ENCODE assay signal across 8 cellular contexts in genomic region chr1:95117207-95118018, GRCh38. TPM values are rescaled to one million over a fixed set of nuclear protein-coding genes. Genes with fewer than 3 reads are reported as not detected.
DNase-seq lines count a peak whose midpoint lies in the region; ATAC-seq and TF ChIP-seq lines count a peak whose summit lies in the region.

Gene TLCD4, plus strand, starts transcription at chr1:95117355. Its CDS starts 26,547 bp downstream, at chr1:95143902.

- peak within 1 kb of the TSS; percentile 59 to 93 (median 70) for H3K4me3 ChIP-seq in esophagus squamous epithelium
- peak within 1 kb of the TSS; percentile 58 for H3K4me3 ChIP-seq in thymus (ENCODE audit: low read length)

- no peaks in the 10 kb centered on the region for H3K36me3 ChIP-seq in esophagus squamous epithelium
- H3K36me3 ChIP-seq in thymus (ENCODE audit: control insufficient read depth, insufficient read depth): no peaks in the 10 kb centered on the region

- ATAC-seq in GM18517 (IDR thresholded peaks at IDR 0.05; ENCODE audit: unreplicated experiment) (peak; percentile 49), HG03103 (IDR thresholded peaks at IDR 0.05; ENCODE audit: low read depth, unreplicated experiment) (peak; percentile 44)

- intact Hi-C loops in esophagus squamous epithelium (cut with DNase I): no loop called here

- TF ChIP-seq POLR2A in esophagus squamous epithelium (IDR thresholded peaks at IDR 0.05): no peak

- no peak for TF ChIP-seq CTCF in esophagus squamous epithelium (IDR thresholded peaks at IDR 0.05)

- DNase-seq in 8988T: peak; percentile 62
- DNase-seq in NCI-H69 (lab: John Stamatoyannopoulos, UW): peak; percentile 60
- peak; percentile 17 for DNase-seq in activated T-cell treated with anti-CD3 and anti-CD28 coated beads for 48 hours (ENCODE audit: low read depth)
- no peak for DNase-seq in esophagus squamous epithelium (lab: John Stamatoyannopoulos, UW)
- peak; percentile 51 for DNase-seq in myocyte (ENCODE audit: low read depth)

- no peaks in the 10 kb centered on the region for H3K9me3 ChIP-seq in esophagus squamous epithelium
- no peaks in the 10 kb centered on the region for H3K9me3 ChIP-seq in thymus (ENCODE audit: control insufficient read depth)

- H3K4me1 ChIP-seq in esophagus squamous epithelium (peaks cover 3 to 19% (median 4%) of the 10 kb centered on the region in 3 donors), thymus (ENCODE audit: control insufficient read depth, insufficient read depth, low read length) (peaks cover 11% of the 10 kb centered on the region)

- H3K27ac ChIP-seq in esophagus squamous epithelium (peak within 1 kb of the TSS; percentile 35 to 80 (median 57)), thymus (ENCODE audit: low read depth) (peak within 1 kb of the TSS; percentile 40)

- peaks cover 0 to 59% (median 0%) of the 10 kb centered on the region in 4 donors for H3K27me3 ChIP-seq in esophagus squamous epithelium
- H3K27me3 ChIP-seq in thymus (ENCODE audit: control insufficient read depth, insufficient read depth): peaks cover 30% of the 10 kb centered on the region

- WGBS in esophagus squamous epithelium, 2 donors: 0% methylated on average over 1 to 8 of the region's 108 CpGs
- under 1% methylated on average over 108 of the region's 108 CpGs for WGBS in thymus

RNA-seq across cellular contexts. Expression of gene TLCD4, which starts in this region (rescaled TPM):
- 1 to 10 TPM in 3 of 4 donors, under 1 TPM in 1; 0.53 to 3.6 (median 1.9) TPM for total RNA-seq in esophagus squamous epithelium
- 5.3 and 9.1 TPM in 2 replicates for total RNA-seq in myocyte
- 1.3 TPM for polyA plus RNA-seq in myocyte (2012)
- 0.71 TPM for polyA plus RNA-seq in thymus
